1 cellular context compared by ENCODE assay signal in genomic region chr5:26193626-26194025, GRCh38.
TF ChIP-seq lines count a peak whose summit lies in the region.

No MANE protein-coding gene starts in this region.

TF ChIP-seq in H1, 55 proteins besides CTCF, POLR2A, EP300 and RAD21 (continued from another document):
- no peak for TF ChIP-seq E2F6 (IDR thresholded peaks at IDR 0.05)
- no peak for TF ChIP-seq RFX5 (IDR thresholded peaks at IDR 0.05; ENCODE audit: borderline replicate concordance, low read depth, low read length)
- TF ChIP-seq CHD7 (IDR thresholded peaks at IDR 0.05; ENCODE audit: insufficient replicate concordance, low read length): no peak
TF ChIP-seq in H1: peak in this region for 0.
